Comparison of ENCODE assay signal across 1 cellular context in genomic region chr6:46217671-46218131, GRCh38.
TF ChIP-seq lines count a peak whose summit lies in the region.

No MANE protein-coding gene starts in this region.

TF ChIP-seq in GM12878, 131 proteins besides CTCF, POLR2A, EP300 and RAD21 (continued from another document):
- TF ChIP-seq PRDM15 (CRISPR knock-in tag; IDR thresholded peaks at IDR 0.05) (no peak), CBFB (IDR thresholded peaks at IDR 0.05; ENCODE audit: low read depth) (peak; percentile 57; the same call in 1 of the 2 replicates), PAX5 (IDR thresholded peaks at IDR 0.05; ENCODE audit: borderline replicate concordance, low read depth, low read length) (peak; percentile 69; the same call in 1 of the 2 replicates), MYB (IDR thresholded peaks at IDR 0.05; ENCODE audit: borderline replicate concordance, low read depth, low read length) (no peak), CEBPZ (IDR thresholded peaks at IDR 0.05; ENCODE audit: low read depth, low read length) (no peak), BHLHE40 (IDR thresholded peaks at IDR 0.05; ENCODE audit: borderline replicate concordance in 1 of 2, low read depth in 2 of 2, low read length in 1 of 2) (peak; percentile 66 to 67; a peak in 3 of 4 replicates), PKNOX1 (IDR thresholded peaks at IDR 0.05) (0 out of 2 replicates have a peak, but pooled peaks have one; percentile 21), MTA2 (IDR thresholded peaks at IDR 0.05; ENCODE audit: low read depth) (peak; percentile 86; the same call in 1 of the 2 replicates), TBL1XR1 (IDR thresholded peaks at IDR 0.05; ENCODE audit: low read depth, low read length) (0 out of 2 replicates have a peak, but pooled peaks have one; percentile 72), JUNB (IDR thresholded peaks at IDR 0.05) (peak; percentile 88), TCF3 (IDR thresholded peaks at IDR 0.05; ENCODE audit: borderline replicate concordance, insufficient read depth, low read depth, low read length) (peak; percentile 23; the same call in 1 of the 2 replicates), E2F4 (IDR thresholded peaks at IDR 0.05; ENCODE audit: low read depth, low read length) (no peak), ZSCAN29 (IDR thresholded peaks at IDR 0.05) (no peak), FOS (IDR thresholded peaks at IDR 0.05; ENCODE audit: borderline replicate concordance, extremely low read depth, insufficient read length) (no peak), ZBTB11 (CRISPR knock-in tag; IDR thresholded peaks at IDR 0.05) (no peak), RELB (IDR thresholded peaks at IDR 0.05; ENCODE audit: low read depth) (peak; percentile 43; the same call in 1 of the 2 replicates), TCF7 (IDR thresholded peaks at IDR 0.05; ENCODE audit: borderline replicate concordance) (0 out of 2 replicates have a peak, but pooled peaks have one; percentile 32)
- TF ChIP-seq, protein P1, sequence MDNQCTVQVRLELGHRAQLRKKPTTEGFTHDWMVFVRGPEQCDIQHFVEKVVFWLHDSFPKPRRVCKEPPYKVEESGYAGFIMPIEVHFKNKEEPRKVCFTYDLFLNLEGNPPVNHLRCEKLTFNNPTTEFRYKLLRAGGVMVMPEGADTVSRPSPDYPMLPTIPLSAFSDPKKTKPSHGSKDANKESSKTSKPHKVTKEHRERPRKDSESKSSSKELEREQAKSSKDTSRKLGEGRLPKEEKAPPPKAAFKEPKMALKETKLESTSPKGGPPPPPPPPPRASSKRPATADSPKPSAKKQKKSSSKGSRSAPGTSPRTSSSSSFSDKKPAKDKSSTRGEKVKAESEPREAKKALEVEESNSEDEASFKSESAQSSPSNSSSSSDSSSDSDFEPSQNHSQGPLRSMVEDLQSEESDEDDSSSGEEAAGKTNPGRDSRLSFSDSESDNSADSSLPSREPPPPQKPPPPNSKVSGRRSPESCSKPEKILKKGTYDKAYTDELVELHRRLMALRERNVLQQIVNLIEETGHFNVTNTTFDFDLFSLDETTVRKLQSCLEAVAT (IDR thresholded peaks at IDR 0.05) = no peak
- TF ChIP-seq, protein P2, sequence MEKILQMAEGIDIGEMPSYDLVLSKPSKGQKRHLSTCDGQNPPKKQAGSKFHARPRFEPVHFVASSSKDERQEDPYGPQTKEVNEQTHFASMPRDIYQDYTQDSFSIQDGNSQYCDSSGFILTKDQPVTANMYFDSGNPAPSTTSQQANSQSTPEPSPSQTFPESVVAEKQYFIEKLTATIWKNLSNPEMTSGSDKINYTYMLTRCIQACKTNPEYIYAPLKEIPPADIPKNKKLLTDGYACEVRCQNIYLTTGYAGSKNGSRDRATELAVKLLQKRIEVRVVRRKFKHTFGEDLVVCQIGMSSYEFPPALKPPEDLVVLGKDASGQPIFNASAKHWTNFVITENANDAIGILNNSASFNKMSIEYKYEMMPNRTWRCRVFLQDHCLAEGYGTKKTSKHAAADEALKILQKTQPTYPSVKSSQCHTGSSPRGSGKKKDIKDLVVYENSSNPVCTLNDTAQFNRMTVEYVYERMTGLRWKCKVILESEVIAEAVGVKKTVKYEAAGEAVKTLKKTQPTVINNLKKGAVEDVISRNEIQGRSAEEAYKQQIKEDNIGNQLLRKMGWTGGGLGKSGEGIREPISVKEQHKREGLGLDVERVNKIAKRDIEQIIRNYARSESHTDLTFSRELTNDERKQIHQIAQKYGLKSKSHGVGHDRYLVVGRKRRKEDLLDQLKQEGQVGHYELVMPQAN (conservative IDR thresholded peaks at IDR 0.05) = no peak
- TF ChIP-seq, protein P3, sequence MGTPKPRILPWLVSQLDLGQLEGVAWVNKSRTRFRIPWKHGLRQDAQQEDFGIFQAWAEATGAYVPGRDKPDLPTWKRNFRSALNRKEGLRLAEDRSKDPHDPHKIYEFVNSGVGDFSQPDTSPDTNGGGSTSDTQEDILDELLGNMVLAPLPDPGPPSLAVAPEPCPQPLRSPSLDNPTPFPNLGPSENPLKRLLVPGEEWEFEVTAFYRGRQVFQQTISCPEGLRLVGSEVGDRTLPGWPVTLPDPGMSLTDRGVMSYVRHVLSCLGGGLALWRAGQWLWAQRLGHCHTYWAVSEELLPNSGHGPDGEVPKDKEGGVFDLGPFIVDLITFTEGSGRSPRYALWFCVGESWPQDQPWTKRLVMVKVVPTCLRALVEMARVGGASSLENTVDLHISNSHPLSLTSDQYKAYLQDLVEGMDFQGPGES (IDR thresholded peaks at IDR 0.05) = no peak
